ENCODE assay signal across 3 cellular contexts in genomic region chr17:39711071-39711470, GRCh38. TPM values are rescaled to one million over a fixed set of nuclear protein-coding genes. Genes with fewer than 3 reads are reported as not detected.
"Had no signal": no experiment of that assay in that cellular context is flagged by ENCODE, and none has a peak within 500 bp of the region (broad histone marks: within the 10 kb centered on the region; RNA-seq: fewer than 3 reads in every experiment).

No MANE protein-coding gene starts in this region.

RNA-seq across cellular contexts. Expression of gene GRB7, which starts 26.7 kb away (rescaled TPM):
- total RNA-seq: M059J had no signal

RNA-seq across cellular contexts. Expression of gene PNMT, which starts 42.8 kb away (rescaled TPM):
- total RNA-seq: M059J, MCF 10A, NCI-H460 had no signal
